In the genomic region with DNA sequence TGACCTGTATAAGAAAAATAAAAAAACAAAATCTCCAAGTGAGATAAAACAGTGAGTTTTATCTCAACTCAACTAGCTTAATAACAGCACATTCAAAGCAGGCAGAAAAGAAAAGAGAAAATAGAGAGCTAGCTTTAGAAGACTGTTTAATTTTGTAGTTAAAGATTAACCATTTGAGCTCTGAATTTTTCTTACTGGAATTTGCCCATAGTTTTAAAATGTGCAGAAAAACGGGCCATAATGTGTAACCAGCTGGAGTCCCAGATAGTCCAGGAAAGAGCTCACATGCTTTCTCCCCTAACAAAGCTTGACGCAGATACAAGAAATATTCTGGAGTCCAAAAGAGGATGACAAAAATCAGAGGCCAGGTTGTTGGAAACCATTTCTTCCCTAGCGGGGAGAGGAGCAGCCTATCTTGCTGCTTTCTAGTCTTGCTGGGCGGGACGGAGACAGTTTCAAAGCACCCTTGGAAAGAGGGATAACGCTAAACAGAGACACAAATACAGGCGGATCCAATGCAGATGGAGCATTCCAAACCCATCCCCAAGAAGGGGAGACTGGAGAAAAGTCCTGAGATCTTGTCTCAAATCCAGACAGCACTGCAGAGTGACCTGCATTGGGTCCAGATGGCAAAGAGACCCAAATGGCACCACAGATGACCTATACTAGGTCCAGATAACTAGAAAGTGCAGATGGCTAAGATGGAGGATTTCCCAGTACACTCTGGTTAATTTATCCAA, we compare ENCODE assay signal across 20 cellular contexts.
"Had no signal": no experiment of that assay in that cellular context is flagged by ENCODE, and none has a peak within 500 bp of the region (broad histone marks: within the 10 kb centered on the region; RNA-seq: fewer than 3 reads in every experiment).

No MANE protein-coding gene starts in this region.

- H3K27me3 Mint-ChIP-seq: activated CD4-positive, alpha-beta memory T cell treated with anti-CD3 and anti-CD28 coated beads, Interleukin-2, amount 10 ng/mL, durations not matched to agents 7 days and 5 days; activated CD4-positive, alpha-beta T cell treated with anti-CD3 and anti-CD28 coated beads for 36 hours; brain; naive B cell had no signal

- H3K27me3 ChIP-seq: gastrocnemius medialis, heart right ventricle, transverse colon had no signal

- H3K4me1 ChIP-seq: gastrocnemius medialis, heart right ventricle, lower lobe of right lung, transverse colon had no signal

- H3K27ac Mint-ChIP-seq: activated CD4-positive, alpha-beta memory T cell treated with anti-CD3 and anti-CD28 coated beads, Interleukin-2, amount 10 ng/mL, durations not matched to agents 7 days and 5 days; activated CD4-positive, alpha-beta T cell treated with anti-CD3 and anti-CD28 coated beads for 36 hours; activated naive CD4-positive, alpha-beta T cell treated with anti-CD3 and anti-CD28 coated beads, Interleukin-2, amount 50 U/mL, for 72 hours; naive B cell; T-helper 1 cell treated with Interleukin-12 subunit alpha and Interleukin-12 subunit beta and Interleukin-4 antibody, amounts not matched to agents 30 μg/mL and 1 μg/mL, for 36 hours had no signal

- H3K4me3 ChIP-seq: gastrocnemius medialis, heart right ventricle, lower lobe of right lung, skin epidermis, transverse colon had no signal

- H3K36me3 Mint-ChIP-seq: activated naive CD4-positive, alpha-beta T cell treated with anti-CD3 and anti-CD28 coated beads, Interleukin-2, amount 50 U/mL, for 72 hours; brain; naive B cell had no signal

- DNase-seq: activated CD4-positive, alpha-beta memory T cell treated with anti-CD3 and anti-CD28 coated beads, Interleukin-2, amount 10 ng/mL, durations not matched to agents 7 days and 5 days; activated CD4-positive, alpha-beta T cell treated with anti-CD3 and anti-CD28 coated beads for 36 hours; activated effector memory CD4-positive, alpha-beta T cell treated with anti-CD3 and anti-CD28 coated beads, Interleukin-2, amount 50 U/mL, for 16 hours; activated T-cell treated with anti-CD3 and anti-CD28 coated beads, Interleukin-2, amount 50 U/mL, for 48 hours; amygdala; gastrocnemius medialis; heart right ventricle; left cardiac atrium; lower lobe of right lung; naive B cell; right cardiac atrium; stimulated activated CD4-positive, alpha-beta T cell treated with anti-CD3 and anti-CD28 coated beads, Interleukin-4, amount 100 ng/mL, for 24 hours; stimulated activated naive CD8-positive, alpha-beta T cell treated with anti-CD3 and anti-CD28 coated beads, Interleukin-15, Interleukin-2, amounts not matched to agents 100 U/mL and 50 U/mL, for 24 hours; transverse colon; WERI-Rb-1 had no signal

- ATAC-seq: activated CD4-positive, alpha-beta T cell treated with anti-CD3 and anti-CD28 coated beads for 36 hours; activated naive CD4-positive, alpha-beta T cell treated with anti-CD3 and anti-CD28 coated beads, Interleukin-2, amount 50 U/mL, for 72 hours; gastrocnemius medialis; heart right ventricle; left cardiac atrium; lower lobe of right lung; right cardiac atrium; stimulated activated naive CD8-positive, alpha-beta T cell treated with anti-CD3 and anti-CD28 coated beads, Interleukin-15, Interleukin-2, amounts not matched to agents 100 U/mL and 50 U/mL, for 24 hours had no signal

- H3K4me3 Mint-ChIP-seq: activated CD4-positive, alpha-beta memory T cell treated with anti-CD3 and anti-CD28 coated beads, Interleukin-2, amount 10 ng/mL, durations not matched to agents 7 days and 5 days; activated CD4-positive, alpha-beta T cell treated with anti-CD3 and anti-CD28 coated beads for 36 hours; naive B cell; T-helper 1 cell treated with Interleukin-12 subunit alpha and Interleukin-12 subunit beta and Interleukin-4 antibody, amounts not matched to agents 30 μg/mL and 1 μg/mL, for 36 hours had no signal

- H3K36me3 ChIP-seq: gastrocnemius medialis, lower lobe of right lung, transverse colon had no signal

- H3K4me1 Mint-ChIP-seq: activated CD4-positive, alpha-beta memory T cell treated with anti-CD3 and anti-CD28 coated beads, Interleukin-2, amount 10 ng/mL, durations not matched to agents 7 days and 5 days; activated CD4-positive, alpha-beta T cell treated with anti-CD3 and anti-CD28 coated beads for 36 hours; naive B cell had no signal

- H3K9me3 Mint-ChIP-seq: activated CD4-positive, alpha-beta memory T cell treated with anti-CD3 and anti-CD28 coated beads, Interleukin-2, amount 10 ng/mL, durations not matched to agents 7 days and 5 days; activated naive CD4-positive, alpha-beta T cell treated with anti-CD3 and anti-CD28 coated beads, Interleukin-2, amount 50 U/mL, for 72 hours; brain; naive B cell; T-helper 1 cell treated with Interleukin-12 subunit alpha and Interleukin-12 subunit beta and Interleukin-4 antibody, amounts not matched to agents 30 μg/mL and 1 μg/mL, for 36 hours had no signal

- H3K9me3 ChIP-seq: gastrocnemius medialis, heart right ventricle, lower lobe of right lung, transverse colon had no signal

- H3K27ac ChIP-seq: epithelial cell of prostate, gastrocnemius medialis, heart right ventricle, lower lobe of right lung, skin epidermis, transverse colon, WERI-Rb-1 had no signal
